ENCODE assay signal across 8 cellular contexts in genomic region chr18:57621252-57621607, GRCh38. TPM values are rescaled to one million over a fixed set of nuclear protein-coding genes. Genes with fewer than 3 reads are reported as not detected.
A peak's percentile ranks its signal among the peaks of the same experiment; 100 is the strongest.
DNase-seq lines count a peak whose midpoint lies in the region; ATAC-seq and TF ChIP-seq lines count a peak whose summit lies in the region.

No MANE protein-coding gene starts in this region.

- no peaks in the 10 kb centered on the region for H3K9me3 Mint-ChIP-seq in T-cell

- peak overlapping the region; percentile 87 to 97 (median 94) for H3K27ac ChIP-seq in esophagus squamous epithelium
- H3K27ac ChIP-seq in neural cell (ENCODE audit: low read length), result peak overlapping the region; percentile 75

- H3K27me3 Mint-ChIP-seq in T-cell, result no peaks in the 10 kb centered on the region

- H3K36me3 ChIP-seq in esophagus squamous epithelium (peaks cover 0 to 36% (median 0%) of the 10 kb centered on the region in 3 donors), neural cell (ENCODE audit: insufficient read depth, low read length) (no peaks in the 10 kb centered on the region)

- no peaks in the 10 kb centered on the region for H3F3A ChIP-seq in neural cell (ENCODE audit: insufficient read depth, low read length, poor library complexity, severe bottlenecking)

- peak overlapping the region; percentile 53 to 95 (median 91) for H3K4me3 ChIP-seq in esophagus squamous epithelium
- peak overlapping the region; percentile 86 for H3K4me3 ChIP-seq in neural cell (ENCODE audit: low read length)

- peak overlapping the region; percentile 98 to 99 for H3K27ac Mint-ChIP-seq in T-cell

- intact Hi-C loops in esophagus squamous epithelium (cut with DNase I), result no loop called here

- WGBS in esophagus squamous epithelium, 2 donors, result 0 to 1% methylated on average over 3 to 7 of the region's 20 CpGs

- TF ChIP-seq POLR2A in esophagus squamous epithelium (IDR thresholded peaks at IDR 0.05), result no peak

- CTCF ChIA-PET in T-cell (lab: Charles Lee), result interaction anchor here (0.6 to 0.7 kb wide), 4 partner anchors 30 to 1463 kb away, joined by 3 to 11 read pairs (median 5); no protein-coding TSS in a partner anchor

- H2AFZ ChIP-seq in neural cell (ENCODE audit: low read depth, low read length), result peak overlapping the region; percentile 82

- H3K27me3 ChIP-seq in esophagus squamous epithelium, result no peaks in the 10 kb centered on the region
- H3K27me3 ChIP-seq in neural cell (ENCODE audit: insufficient read depth, low read depth, low read length), result no peaks in the 10 kb centered on the region

- TF ChIP-seq RAD21 in neural cell (conservative IDR thresholded peaks at IDR 0.05), result no peak

- H3K4me3 Mint-ChIP-seq in T-cell, result peak overlapping the region; percentile 95 to 98 (median 96)

- peak; percentile 14 for ATAC-seq in HG02884 (IDR thresholded peaks at IDR 0.05; ENCODE audit: unreplicated experiment)
- peak; percentile 7 to 32 (median 25) for ATAC-seq in T-cell (replicated peaks in 1 of 4)

- H3K4me1 ChIP-seq in esophagus squamous epithelium, result peaks cover 0 to 33% (median 13%) of the 10 kb centered on the region in 3 donors

- POLR2A ChIA-PET in T-cell (lab: Charles Lee), result interaction anchor here in 1 of 2 donors (0.7 to 1.2 kb wide), 3 partner anchors 9 to 1240 kb away, joined by 3 to 12 read pairs (median 10); no protein-coding TSS in a partner anchor

- no peaks in the 10 kb centered on the region for H3K9me3 ChIP-seq in esophagus squamous epithelium
- no peaks in the 10 kb centered on the region for H3K9me3 ChIP-seq in neural cell (ENCODE audit: low read length)

- H3K9me2 ChIP-seq in neural cell (ENCODE audit: insufficient read depth, low read length), result no peaks in the 10 kb centered on the region

- peaks cover 10% of the 10 kb centered on the region for H3K36me3 Mint-ChIP-seq in T-cell

- no peak for TF ChIP-seq CTCF in esophagus squamous epithelium (IDR thresholded peaks at IDR 0.05)
- no peak for TF ChIP-seq CTCF in neural cell (IDR thresholded peaks at IDR 0.05; ENCODE audit: poor library complexity, severe bottlenecking)

- peaks cover 17% of the 10 kb centered on the region for H3K79me2 ChIP-seq in neural cell (replicated peaks; ENCODE audit: insufficient read depth, low read length)

- peaks cover 34 to 40% (median 37%) of the 10 kb centered on the region in 3 donors for H3K4me1 Mint-ChIP-seq in T-cell

- no peaks in the 10 kb centered on the region for H4K20me1 ChIP-seq in neural cell (ENCODE audit: insufficient read depth)

- peak overlapping the region; percentile 81 for H3K9ac ChIP-seq in neural cell (ENCODE audit: low read length)

- no peak for TF ChIP-seq EP300 in neural cell (conservative IDR thresholded peaks at IDR 0.05; ENCODE audit: poor library complexity, severe bottlenecking)

- peak; percentile 36 for DNase-seq in stimulated activated CD4-positive, alpha-beta T cell treated with anti-CD3 and anti-CD28 coated beads, Interleukin-4, amount 100 ng/mL, for 24 hours
- DNase-seq in stimulated activated CD4-positive, alpha-beta T cell treated with anti-CD3 and anti-CD28 coated beads, Interleukin-4, amount 100 ng/mL, for 4 hours, result no peak
- DNase-seq in T-cell (peak in 4 of 34 experiments; percentile 3 to 10 (median 7)), esophagus squamous epithelium (lab: John Stamatoyannopoulos, UW) (no peak), NCI-H446 treated with DMSO at 0.1 percent for 48 hours (lab: John Stamatoyannopoulos, UW) (no peak), NCI-H1417 treated with DMSO at 0.1 percent for 48 hours (lab: John Stamatoyannopoulos, UW) (no peak)

- H3K4me2 ChIP-seq in neural cell (ENCODE audit: low read length), result peak overlapping the region; percentile 99

TF ChIP-seq in neural cell, 6 proteins besides CTCF, POLR2A, EP300 and RAD21:
- TF ChIP-seq TAF1 (IDR thresholded peaks at IDR 0.05; ENCODE audit: low read depth), result no peak
- no peak for TF ChIP-seq SMC3 (conservative IDR thresholded peaks at IDR 0.05; ENCODE audit: poor library complexity)
- no peak for TF ChIP-seq MXI1 (conservative IDR thresholded peaks at IDR 0.05; ENCODE audit: poor library complexity, severe bottlenecking)
- TF ChIP-seq EZH2 (IDR thresholded peaks at IDR 0.05; ENCODE audit: borderline replicate concordance, insufficient read depth, low read length, poor library complexity, severe bottlenecking), result no peak
- no peak for TF ChIP-seq REST (IDR thresholded peaks at IDR 0.05; ENCODE audit: borderline replicate concordance)
- no peak for TF ChIP-seq POLR2AphosphoS5 (IDR thresholded peaks at IDR 0.05)

RNA-seq across cellular contexts. Expression of gene NARS1, which starts 0.4 kb away (rescaled TPM):
- 100 to 1,000 TPM in 2 of 5 donors, 10 to 100 TPM in 3; 76.7 to 113 (median 97.6) TPM for total RNA-seq in T-cell
- total RNA-seq in esophagus squamous epithelium, result 100 to 1,000 TPM in 3 of 4 donors, 10 to 100 TPM in 1; 69.6 to 147 (median 121) TPM
- 164 and 215 TPM in 2 replicates for polyA plus RNA-seq in neural cell
- 142 and 143 TPM in 2 replicates for polyA minus RNA-seq in neural cell

RNA-seq across cellular contexts. Expression of gene FECH, which starts 34.7 kb away (rescaled TPM):
- total RNA-seq in T-cell (10 to 100 TPM in 4 of 5 donors, 1 to 10 TPM in 1; 9.6 to 16.2 (median 14.4) TPM), esophagus squamous epithelium (10 to 100 TPM; 23.1 to 42.2 (median 33.1) TPM)
- polyA plus RNA-seq in neural cell, result 12.5 and 17.1 TPM in 2 replicates
- polyA minus RNA-seq in neural cell, result 19.1 and 21.2 TPM in 2 replicates
